ENCODE assay signal across 1 cellular context in genomic region chr1:32215629-32216505, GRCh38.
A peak's percentile ranks its signal among the peaks of the same experiment; 100 is the strongest.
TF ChIP-seq lines count a peak whose summit lies in the region.

No MANE protein-coding gene starts in this region.

TF ChIP-seq in HEK293, 187 proteins besides CTCF, POLR2A, EP300 and RAD21 (continued from another document):
- no peak for TF ChIP-seq ZNF777 (tag by site-specific recombination; IDR thresholded peaks at IDR 0.05; ENCODE audit: borderline replicate concordance)
- no peak for TF ChIP-seq ZNF174 (tag by site-specific recombination; IDR thresholded peaks at IDR 0.05)
- no peak for TF ChIP-seq ZNF341 (tag by site-specific recombination; IDR thresholded peaks at IDR 0.05; ENCODE audit: low read depth)
- TF ChIP-seq PATZ1 (tag by site-specific recombination; IDR thresholded peaks at IDR 0.05): peak; percentile 49; the same call in 1 of the 2 replicates
- peak; percentile 39 for TF ChIP-seq ZNF654 (tag by site-specific recombination; IDR thresholded peaks at IDR 0.05; ENCODE audit: low read depth)
- no peak for TF ChIP-seq ZNF544 (tag by site-specific recombination; IDR thresholded peaks at IDR 0.05)
- TF ChIP-seq, protein P1, sequence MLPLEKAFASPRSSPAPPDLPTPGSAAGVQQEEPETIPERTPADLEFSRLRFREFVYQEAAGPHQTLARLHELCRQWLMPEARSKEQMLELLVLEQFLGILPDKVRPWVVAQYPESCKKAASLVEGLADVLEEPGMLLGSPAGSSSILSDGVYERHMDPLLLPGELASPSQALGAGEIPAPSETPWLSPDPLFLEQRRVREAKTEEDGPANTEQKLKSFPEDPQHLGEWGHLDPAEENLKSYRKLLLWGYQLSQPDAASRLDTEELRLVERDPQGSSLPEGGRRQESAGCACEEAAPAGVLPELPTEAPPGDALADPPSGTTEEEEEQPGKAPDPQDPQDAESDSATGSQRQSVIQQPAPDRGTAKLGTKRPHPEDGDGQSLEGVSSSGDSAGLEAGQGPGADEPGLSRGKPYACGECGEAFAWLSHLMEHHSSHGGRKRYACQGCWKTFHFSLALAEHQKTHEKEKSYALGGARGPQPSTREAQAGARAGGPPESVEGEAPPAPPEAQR (tag by site-specific recombination; IDR thresholded peaks at IDR 0.05): no peak
- no peak for TF ChIP-seq PRDM1 (tag by site-specific recombination; IDR thresholded peaks at IDR 0.05)
- TF ChIP-seq ZNF112 (tag by site-specific recombination; IDR thresholded peaks at IDR 0.05): no peak
- TF ChIP-seq ZNF16 (tag by site-specific recombination; IDR thresholded peaks at IDR 0.05; ENCODE audit: low read depth): no peak
- TF ChIP-seq, protein P2, sequence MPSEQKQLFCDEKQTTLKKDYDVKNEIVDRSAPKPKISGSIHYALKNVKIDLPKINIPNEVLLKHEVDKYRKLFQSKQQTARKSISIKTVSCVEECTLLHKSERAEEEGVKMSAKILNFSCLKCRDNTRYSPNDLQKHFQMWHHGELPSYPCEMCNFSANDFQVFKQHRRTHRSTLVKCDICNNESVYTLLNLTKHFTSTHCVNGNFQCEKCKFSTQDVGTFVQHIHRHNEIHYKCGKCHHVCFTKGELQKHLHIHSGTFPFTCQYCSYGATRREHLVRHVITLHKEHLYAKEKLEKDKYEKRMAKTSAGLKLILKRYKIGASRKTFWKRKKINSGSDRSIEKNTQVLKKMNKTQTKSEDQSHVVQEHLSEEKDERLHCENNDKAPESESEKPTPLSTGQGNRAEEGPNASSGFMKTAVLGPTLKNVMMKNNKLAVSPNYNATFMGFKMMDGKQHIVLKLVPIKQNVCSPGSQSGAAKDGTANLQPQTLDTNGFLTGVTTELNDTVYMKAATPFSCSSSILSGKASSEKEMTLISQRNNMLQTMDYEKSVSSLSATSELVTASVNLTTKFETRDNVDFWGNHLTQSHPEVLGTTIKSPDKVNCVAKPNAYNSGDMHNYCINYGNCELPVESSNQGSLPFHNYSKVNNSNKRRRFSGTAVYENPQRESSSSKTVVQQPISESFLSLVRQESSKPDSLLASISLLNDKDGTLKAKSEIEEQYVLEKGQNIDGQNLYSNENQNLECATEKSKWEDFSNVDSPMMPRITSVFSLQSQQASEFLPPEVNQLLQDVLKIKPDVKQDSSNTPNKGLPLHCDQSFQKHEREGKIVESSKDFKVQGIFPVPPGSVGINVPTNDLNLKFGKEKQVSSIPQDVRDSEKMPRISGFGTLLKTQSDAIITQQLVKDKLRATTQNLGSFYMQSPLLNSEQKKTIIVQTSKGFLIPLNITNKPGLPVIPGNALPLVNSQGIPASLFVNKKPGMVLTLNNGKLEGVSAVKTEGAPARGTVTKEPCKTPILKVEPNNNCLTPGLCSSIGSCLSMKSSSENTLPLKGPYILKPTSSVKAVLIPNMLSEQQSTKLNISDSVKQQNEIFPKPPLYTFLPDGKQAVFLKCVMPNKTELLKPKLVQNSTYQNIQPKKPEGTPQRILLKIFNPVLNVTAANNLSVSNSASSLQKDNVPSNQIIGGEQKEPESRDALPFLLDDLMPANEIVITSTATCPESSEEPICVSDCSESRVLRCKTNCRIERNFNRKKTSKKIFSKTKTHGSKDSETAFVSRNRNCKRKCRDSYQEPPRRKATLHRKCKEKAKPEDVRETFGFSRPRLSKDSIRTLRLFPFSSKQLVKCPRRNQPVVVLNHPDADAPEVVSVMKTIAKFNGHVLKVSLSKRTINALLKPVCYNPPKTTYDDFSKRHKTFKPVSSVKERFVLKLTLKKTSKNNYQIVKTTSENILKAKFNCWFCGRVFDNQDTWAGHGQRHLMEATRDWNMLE (tag by site-specific recombination; conservative IDR thresholded peaks at IDR 0.05; ENCODE audit: low read depth): no peak
- TF ChIP-seq SCRT2 (tag by site-specific recombination; IDR thresholded peaks at IDR 0.05): no peak
- TF ChIP-seq ZNF660 (tag by site-specific recombination; IDR thresholded peaks at IDR 0.05): no peak
- TF ChIP-seq SETDB1 (IDR thresholded peaks at IDR 0.05; ENCODE audit: insufficient read length, low read length): no peak
